ENCODE assay signal across 21 cellular contexts in genomic region chr11:65185166-65185565, GRCh38. TPM values are rescaled to one million over a fixed set of nuclear protein-coding genes. Genes with fewer than 3 reads are reported as not detected.
DNase-seq lines count a peak whose midpoint lies in the region; ATAC-seq, FAIRE-seq and TF ChIP-seq lines count a peak whose summit lies in the region.
"Had no signal": no experiment of that assay in that cellular context is flagged by ENCODE, and none has a peak within 500 bp of the region (broad histone marks: within the 10 kb centered on the region; RNA-seq: fewer than 3 reads in every experiment).

No MANE protein-coding gene starts in this region.

- no peak overlapping the region for H3K9ac ChIP-seq in GM12878 (ENCODE audit: control insufficient read depth, insufficient read depth, low read length)
- no peak overlapping the region for H3K9ac ChIP-seq in kidney (ENCODE audit: low read length in 2 of 2)

- no peak overlapping the region for H2AFZ ChIP-seq in GM12878 (ENCODE audit: control insufficient read depth, low read depth, low read length)

- H3K27ac ChIP-seq in GM12878 (ENCODE audit: control insufficient read depth, insufficient read depth) = no peak overlapping the region
- no peak overlapping the region for H3K27ac ChIP-seq in kidney (ENCODE audit: low read depth in 2 of 2, low read length in 2 of 2)
- H3K27ac ChIP-seq: BLaER1 treated with 17β-estradiol and CSF1 and Interleukin-3, amounts not matched to agents 10 nM and 100 nM had no signal

- no peak for TF ChIP-seq RAD21 in GM12878 (IDR thresholded peaks at IDR 0.05; ENCODE audit: insufficient read depth, low read depth, low read length)

- no peak overlapping the region for H3K4me2 ChIP-seq in GM12878 (ENCODE audit: control insufficient read depth, insufficient read depth)
- H3K4me2 ChIP-seq: BLaER1 treated with 17β-estradiol and CSF1 and Interleukin-3, amounts not matched to agents 10 nM and 100 nM had no signal

- in situ Hi-C loops in GM12878 (cut with MboI) = no loop called here

- H3K36me3 Mint-ChIP-seq in osteocyte (ENCODE audit: unreplicated experiment) = peaks cover 23% of the 10 kb centered on the region

- peak; percentile 22 for DNase-seq in activated CD8-positive, alpha-beta memory T cell treated with anti-CD3 and anti-CD28 coated beads, Interleukin-2, amount 50 U/mL, for 48 hours
- DNase-seq in activated CD8-positive, alpha-beta memory T cell treated with anti-CD3 and anti-CD28 coated beads, Interleukin-2, amount 50 U/mL, for 4 hours = no peak
- DNase-seq in GM12878 (ENCODE audit: low read depth, low spot score) (no peak), kidney (peak; percentile 16), osteocyte (ENCODE audit: extremely low spot score, unreplicated experiment) (no peak), NCI-H146 treated with DMSO at 0.1 percent for 48 hours (lab: John Stamatoyannopoulos, UW; ENCODE audit: unreplicated experiment) (no peak), COLO829 (ENCODE audit: low spot score) (no peak)
- DNase-seq: 8988T, COR-L47, DMS53, NCI-H1092, NCI-H1694 treated with DMSO at 0.1 percent for 48 hours, NCI-H345, NCI-H69, PC-3 had no signal

- intact Hi-C loops in GM12878 (cut with micrococcal nuclease; ENCODE audit: unreplicated experiment) (no loop called here), kidney (cut with DNase I) (no loop called here)

- H3K4me1 ChIP-seq in GM12878 (ENCODE audit: control insufficient read depth, insufficient read depth, low read length) = peaks cover 6% of the 10 kb centered on the region; the same call in 1 of the 2 replicates
- H3K4me1 ChIP-seq in kidney (ENCODE audit: control insufficient read depth in 1 of 2, insufficient read depth in 1 of 2, low read depth in 1 of 2, low read length in 2 of 2) = peaks cover 0 to 19% of the 10 kb centered on the region in 2 donors

- ATAC-seq in GM12878 (no peak), HG02763 (IDR thresholded peaks at IDR 0.05; ENCODE audit: unreplicated experiment) (no peak)
- ATAC-seq: K562, PC-3 had no signal

- no peak for TF ChIP-seq POLR2A in GM12878 (IDR thresholded peaks at IDR 0.05; ENCODE audit: low read depth, low read length)

- FAIRE-seq in GM12878 (lab: Jason Lieb, UNC) (no peak), kidney (lab: Jason Lieb, UNC) (no peak)
- FAIRE-seq: GM18507, K562 had no signal

- H3K4me3 ChIP-seq in GM12878 (no peak overlapping the region), kidney (ENCODE audit: low read length in 2 of 2) (no peak overlapping the region)
- H3K4me3 ChIP-seq: BLaER1 treated with 17β-estradiol and CSF1 and Interleukin-3, amounts not matched to agents 10 nM and 100 nM; K562 had no signal

- CTCF ChIA-PET in GM12878 (lab: Yijun Ruan, JAX) = interaction anchor here (1.6 kb wide), 1 partner anchor 12 kb away, joined by 4 read pairs; no protein-coding TSS in a partner anchor

- H3K36me3 ChIP-seq in GM12878 (ENCODE audit: control insufficient read depth in 2 of 2, insufficient read depth in 2 of 2, low read length in 1 of 2) = peaks cover 6 to 12% of the 10 kb centered on the region in 2 experiments; a peak in 3 of 4 replicates
- H3K36me3 ChIP-seq in kidney (ENCODE audit: control insufficient read depth in 1 of 2, insufficient read depth in 2 of 2, low read length in 2 of 2) = peaks cover 17 to 31% of the 10 kb centered on the region in 2 donors

- H3K9me3 Mint-ChIP-seq in osteocyte (ENCODE audit: unreplicated experiment) = no peaks in the 10 kb centered on the region

- H3K4me3 Mint-ChIP-seq in osteocyte (ENCODE audit: unreplicated experiment) = no peak overlapping the region

- no peaks in the 10 kb centered on the region for H4K20me1 ChIP-seq in GM12878 (ENCODE audit: control insufficient read depth, insufficient read depth)

- SMC1A ChIA-PET in GM12878 (lab: Charles Lee; ENCODE audit: uncharacterized antibody, unreplicated experiment) = no interaction called here

- RAD21 ChIA-PET in GM12878 (lab: Charles Lee; ENCODE audit: unreplicated experiment) = no interaction called here

- no peaks in the 10 kb centered on the region for H3K27me3 Mint-ChIP-seq in osteocyte (ENCODE audit: unreplicated experiment)

- POLR2A ChIA-PET in GM12878 (lab: Charles Lee) = no interaction called here

- no peaks in the 10 kb centered on the region for H3K27me3 ChIP-seq in GM12878 (replicated peaks in 1 of 2; ENCODE audit: control insufficient read depth in 2 of 2, insufficient read depth in 2 of 2, low read length in 1 of 2)
- H3K27me3 ChIP-seq: BLaER1 treated with 17β-estradiol and CSF1 and Interleukin-3, amounts not matched to agents 10 nM and 100 nM had no signal

- no peak for TF ChIP-seq CTCF in GM12878 (IDR thresholded peaks at IDR 0.05 in 2 of 3, conservative IDR thresholded peaks at IDR 0.05 in 1 of 3; ENCODE audit: control insufficient read depth in 2 of 3, extremely low read depth in 1 of 3, insufficient read depth in 1 of 3, low read depth in 3 of 3, low read length in 3 of 3)
- TF ChIP-seq CTCF in kidney (IDR thresholded peaks at IDR 0.05; ENCODE audit: borderline replicate concordance, extremely low read depth, insufficient read depth) = no peak
- no peak for TF ChIP-seq CTCF in osteocyte (IDR thresholded peaks at IDR 0.05)

- BruUV-seq in GM12878 (replicated peaks; lab: Mats Ljungman, UMichigan) = TSS peak; percentile 45

- H3K4me1 Mint-ChIP-seq in osteocyte (ENCODE audit: unreplicated experiment) = peaks cover 13% of the 10 kb centered on the region

- H3K27ac Mint-ChIP-seq in osteocyte (ENCODE audit: unreplicated experiment) = no peak overlapping the region

- TF ChIP-seq EP300 in GM12878 (IDR thresholded peaks at IDR 0.05; ENCODE audit: borderline replicate concordance in 1 of 2, control insufficient read depth in 1 of 2, low read depth in 2 of 2, low read length in 2 of 2) = no peak

- H3K9me3 ChIP-seq in GM12878 (replicated peaks; ENCODE audit: control insufficient read depth, insufficient read depth, low read length) (no peaks in the 10 kb centered on the region), kidney (ENCODE audit: control insufficient read depth in 1 of 2, low read length in 2 of 2) (no peaks in the 10 kb centered on the region)
- H3K9me3 ChIP-seq: BLaER1 treated with 17β-estradiol and CSF1 and Interleukin-3, amounts not matched to agents 10 nM and 100 nM had no signal

- peaks cover 26% of the 10 kb centered on the region for H3K79me2 ChIP-seq in GM12878 (ENCODE audit: control insufficient read depth, insufficient read depth, low read length)

- WGBS in GM12878 (ENCODE audit: insufficient coverage, insufficient replicate concordance, low lambda C conversion rate, missing lambda C conversion rate) = 79% methylated on average over 3 of the region's 3 CpGs

RNA-seq across cellular contexts. Expression of gene CAPN1, which starts 3.4 kb away (rescaled TPM):
- 125 and 149 TPM in 2 replicates for total RNA-seq in GM12878 (2013; cell fraction: nucleolus; rRNA removed)
- 67.1 and 78.0 TPM in 2 replicates for total RNA-seq in GM12878 (2014; rRNA removed)
- 27.4 and 33.0 TPM in 2 replicates for total RNA-seq in GM12878 (2014; rRNA removed; fragmentation: Illumina TruSeq; extraction: Trizol)
- total RNA-seq in GM12878 (2021) = 167 and 186 TPM in 2 replicates
- 43.2 TPM for polyA plus RNA-seq in GM12878 (2011; ENCODE audit: low read depth)
- polyA plus RNA-seq in GM12878 (2011; rRNA removed) = 24.2 and 68.4 TPM in 2 replicates
- polyA plus RNA-seq in GM12878 (2011; cell fraction: cytosol; rRNA removed) = 53.2 and 60.8 TPM in 2 replicates
- polyA plus RNA-seq in GM12878 (2011; cell fraction: nucleus; rRNA removed) = 254 and 282 TPM in 2 replicates
- polyA plus RNA-seq in GM12878 (2012) = 81.0 and 82.7 TPM in 2 replicates
- 23.6 and 76.6 TPM in 2 replicates for polyA plus RNA-seq in GM12878 (2014; fragmentation: Illumina TruSeq; extraction: Trizol)
- 1 to 10 TPM; 2.2 to 7.9 TPM for polyA plus RNA-seq in GM12878 (2014; fragmentation: Nextera tagmentation; extraction: Ambion mirVana)
- polyA plus RNA-seq in GM12878 (2014; rRNA removed) = 100 and 112 TPM in 2 replicates
- polyA plus RNA-seq in GM12878 (2016; fragmentation: Nextera tagmentation; extraction: Ambion mirVana) = 100 to 1,000 TPM; 103 to 104 TPM
- polyA minus RNA-seq in GM12878 (2011; rRNA and poly(A)+ RNA removed) = 51.0 and 81.0 TPM in 2 replicates
- polyA minus RNA-seq in GM12878 (2011; cell fraction: cytosol; rRNA and poly(A)+ RNA removed) = 38.8 and 42.7 TPM in 2 replicates
- polyA minus RNA-seq in GM12878 (2011; cell fraction: nucleus; rRNA and poly(A)+ RNA removed) = 42.9 and 65.4 TPM in 2 replicates
- total RNA-seq in kidney = 328 TPM
- polyA plus RNA-seq in kidney (ENCODE audit: insufficient read depth, low read depth, low replicate concordance) = 92.5 TPM
- 154 and 155 TPM in 2 replicates for total RNA-seq in osteocyte

RNA-seq across cellular contexts. Expression of gene SPDYC, which starts 15.1 kb away (rescaled TPM):
- not detected in 2 replicates for total RNA-seq in GM12878 (2013; cell fraction: nucleolus; rRNA removed)
- total RNA-seq in GM12878 (2014; rRNA removed) (not detected in 2 replicates), GM12878 (2014; rRNA removed; fragmentation: Illumina TruSeq; extraction: Trizol) (not detected in 2 replicates), GM12878 (2021) (not detected in 2 replicates), kidney (not detected), osteocyte (not detected in 2 replicates)
- not detected for polyA plus RNA-seq in GM12878 (2011; ENCODE audit: low read depth)
- polyA plus RNA-seq in GM12878 (2011; rRNA removed) (not detected in 2 replicates), GM12878 (2014; fragmentation: Illumina TruSeq; extraction: Trizol) (not detected in 2 replicates), GM12878 (2014; fragmentation: Nextera tagmentation; extraction: Ambion mirVana) (not detected), GM12878 (2014; rRNA removed) (not detected in 2 replicates), GM12878 (2016; fragmentation: Nextera tagmentation; extraction: Ambion mirVana) (not detected), kidney (ENCODE audit: insufficient read depth, low read depth, low replicate concordance) (0.43 TPM)
- not detected in 2 replicates for polyA plus RNA-seq in GM12878 (2011; cell fraction: cytosol; rRNA removed)
- not detected in 2 replicates for polyA plus RNA-seq in GM12878 (2011; cell fraction: nucleus; rRNA removed)
- not detected in 2 replicates for polyA plus RNA-seq in GM12878 (2012)
- polyA minus RNA-seq in GM12878 (2011; rRNA and poly(A)+ RNA removed) = not detected in 2 replicates
- not detected in 2 replicates for polyA minus RNA-seq in GM12878 (2011; cell fraction: cytosol; rRNA and poly(A)+ RNA removed)
- polyA minus RNA-seq in GM12878 (2011; cell fraction: nucleus; rRNA and poly(A)+ RNA removed) = not detected in 2 replicates
- total RNA-seq: HT1080, M059J, PC-3 had no signal

RNA-seq across cellular contexts. Expression of gene SYVN1, which starts 50.8 kb away (rescaled TPM):
- 45.4 and 51.5 TPM in 2 replicates for total RNA-seq in GM12878 (2013; cell fraction: nucleolus; rRNA removed)
- total RNA-seq in GM12878 (2014; rRNA removed) (10.8 and 14.1 TPM in 2 replicates), GM12878 (2014; rRNA removed; fragmentation: Illumina TruSeq; extraction: Trizol) (7.8 and 9.0 TPM in 2 replicates), GM12878 (2021) (55.0 and 63.6 TPM in 2 replicates), kidney (69.8 TPM), osteocyte (53.6 and 57.1 TPM in 2 replicates)
- polyA plus RNA-seq in GM12878 (2011; ENCODE audit: low read depth) = 66.2 TPM
- polyA plus RNA-seq in GM12878 (2011; rRNA removed) (5.0 and 10.3 TPM in 2 replicates), GM12878 (2014; fragmentation: Illumina TruSeq; extraction: Trizol) (44.0 and 52.7 TPM in 2 replicates), GM12878 (2014; fragmentation: Nextera tagmentation; extraction: Ambion mirVana) (1 to 10 TPM in 1 of 2 experiments, under 1 TPM in 1; 0.79 to 2.6 TPM), GM12878 (2014; rRNA removed) (29.7 and 36.0 TPM in 2 replicates), GM12878 (2016; fragmentation: Nextera tagmentation; extraction: Ambion mirVana) (10 to 100 TPM; 26.1 to 34.6 TPM), kidney (ENCODE audit: insufficient read depth, low read depth, low replicate concordance) (21.2 TPM)
- polyA plus RNA-seq in GM12878 (2011; cell fraction: cytosol; rRNA removed) = 20.2 and 35.3 TPM in 2 replicates
- polyA plus RNA-seq in GM12878 (2011; cell fraction: nucleus; rRNA removed) = 98.1 and 114 TPM in 2 replicates
- 89.5 and 98.9 TPM in 2 replicates for polyA plus RNA-seq in GM12878 (2012)
- 50.5 and 52.7 TPM in 2 replicates for polyA minus RNA-seq in GM12878 (2011; rRNA and poly(A)+ RNA removed)
- polyA minus RNA-seq in GM12878 (2011; cell fraction: cytosol; rRNA and poly(A)+ RNA removed) = 12.6 and 18.5 TPM in 2 replicates
- 36.5 and 65.0 TPM in 2 replicates for polyA minus RNA-seq in GM12878 (2011; cell fraction: nucleus; rRNA and poly(A)+ RNA removed)

Comparison
In these comparisons a context has a peak if more than half of its experiments do, and no peak if none do; other contexts are left out.
1. DNase-seq: peak in activated CD8-positive, alpha-beta memory T cell treated with anti-CD3 and anti-CD28 coated beads, Interleukin-2, amount 50 U/mL, for 48 hours (single experiment) and kidney (single experiment); none in activated CD8-positive, alpha-beta memory T cell treated with anti-CD3 and anti-CD28 coated beads, Interleukin-2, amount 50 U/mL, for 4 hours (single experiment), GM12878 (single experiment), osteocyte (single experiment), NCI-H146 treated with DMSO at 0.1 percent for 48 hours (single experiment) and COLO829 (single experiment).